Comparison of ENCODE assay signal across 8 cellular contexts in genomic region chr2:172556284-172557033, GRCh38. TPM values are rescaled to one million over a fixed set of nuclear protein-coding genes. Genes with fewer than 3 reads are reported as not detected.
DNase-seq lines count a peak whose midpoint lies in the region; ATAC-seq lines count a peak whose summit lies in the region.

No MANE protein-coding gene starts in this region.

- peak; percentile 62 for DNase-seq in AG20443 (ENCODE audit: low spot score)
- peak; percentile 88 for DNase-seq in NCI-H748 (lab: John Stamatoyannopoulos, UW; ENCODE audit: unreplicated experiment)
- DNase-seq in activated CD8-positive, alpha-beta T cell treated with anti-CD3 and anti-CD28 coated beads, Interleukin-2, amount 10 ng/mL, durations not matched to agents 7 days and 5 days = peak; percentile 82
- DNase-seq in mucosa of gallbladder (ENCODE audit: low spot score) = peak; percentile 54
- DNase-seq in stimulated activated CD8-positive, alpha-beta memory T cell treated with anti-CD3 and anti-CD28 coated beads, Interleukin-4, amount 100 ng/mL, for 48 hours = peak; percentile 79

- H3K4me3 Mint-ChIP-seq in activated CD8-positive, alpha-beta T cell treated with anti-CD3 and anti-CD28 coated beads, Interleukin-2, amount 10 ng/mL, durations not matched to agents 7 days and 5 days = peak overlapping the region; percentile 90

- ATAC-seq in GM18873 (IDR thresholded peaks at IDR 0.05; ENCODE audit: low FRiP score, unreplicated experiment) = peak; percentile 61
- ATAC-seq in HG03103 (IDR thresholded peaks at IDR 0.05; ENCODE audit: low read depth, unreplicated experiment) = peak; percentile 53
- peak; percentile 69 for ATAC-seq in activated CD8-positive, alpha-beta T cell treated with anti-CD3 and anti-CD28 coated beads, Interleukin-2, amount 10 ng/mL, durations not matched to agents 7 days and 5 days

- H3K9ac ChIP-seq in endocrine pancreas (ENCODE audit: control insufficient read depth, insufficient read depth, low read length) = peak overlapping the region; percentile 76

- H3K9me3 Mint-ChIP-seq in activated CD8-positive, alpha-beta T cell treated with anti-CD3 and anti-CD28 coated beads, Interleukin-2, amount 10 ng/mL, durations not matched to agents 7 days and 5 days (ENCODE audit: insufficient read depth) = no peaks in the 10 kb centered on the region

- peaks cover 52% of the 10 kb centered on the region for H3K36me3 Mint-ChIP-seq in activated CD8-positive, alpha-beta T cell treated with anti-CD3 and anti-CD28 coated beads, Interleukin-2, amount 10 ng/mL, durations not matched to agents 7 days and 5 days (ENCODE audit: low read depth)

- peak overlapping the region; percentile 89 for H3K27ac Mint-ChIP-seq in activated CD8-positive, alpha-beta T cell treated with anti-CD3 and anti-CD28 coated beads, Interleukin-2, amount 10 ng/mL, durations not matched to agents 7 days and 5 days

- no peaks in the 10 kb centered on the region for H3K9me3 ChIP-seq in endocrine pancreas (ENCODE audit: control insufficient read depth, low read length)

- peak overlapping the region; percentile 93 for H3K4me3 ChIP-seq in endocrine pancreas (ENCODE audit: control insufficient read depth, insufficient read depth, low read length)

- H3K27me3 Mint-ChIP-seq in activated CD8-positive, alpha-beta T cell treated with anti-CD3 and anti-CD28 coated beads, Interleukin-2, amount 10 ng/mL, durations not matched to agents 7 days and 5 days (ENCODE audit: low read depth) = no peaks in the 10 kb centered on the region

- H3K4me1 Mint-ChIP-seq in activated CD8-positive, alpha-beta T cell treated with anti-CD3 and anti-CD28 coated beads, Interleukin-2, amount 10 ng/mL, durations not matched to agents 7 days and 5 days (ENCODE audit: low read depth) = peaks cover 50% of the 10 kb centered on the region

- no peaks in the 10 kb centered on the region for H3K27me3 ChIP-seq in endocrine pancreas (ENCODE audit: control insufficient read depth, insufficient read depth, low read length)

- H3K4me1 ChIP-seq in endocrine pancreas (ENCODE audit: control insufficient read depth, insufficient read depth, low read length) = peaks cover 7% of the 10 kb centered on the region

- POLR2A ChIA-PET in activated CD8-positive, alpha-beta T cell treated with anti-CD3 and anti-CD28 coated beads, Interleukin-2, amount 10 ng/mL, durations not matched to agents 7 days and 5 days (lab: Charles Lee) = interaction anchor here (1.0 to 2.0 kb wide), 3 partner anchors 60 to 116 kb away, joined by 3 to 13 read pairs (median 3); no protein-coding TSS in a partner anchor

- no peaks in the 10 kb centered on the region for H3K36me3 ChIP-seq in endocrine pancreas (ENCODE audit: control insufficient read depth, insufficient read depth, low read length)

- CTCF ChIA-PET in activated CD8-positive, alpha-beta T cell treated with anti-CD3 and anti-CD28 coated beads, Interleukin-2, amount 10 ng/mL, durations not matched to agents 7 days and 5 days (lab: Charles Lee) = interaction anchor here (0.8 to 1.4 kb wide), 2 partner anchors 61 to 72 kb away, joined by 3 to 5 read pairs; no protein-coding TSS in a partner anchor

RNA-seq across cellular contexts. Expression of gene PDK1, which starts 0.6 kb away (rescaled TPM):
- 10 to 100 TPM; 46.1 to 47.2 TPM for total RNA-seq in activated CD8-positive, alpha-beta T cell treated with anti-CD3 and anti-CD28 coated beads, Interleukin-2, amount 10 ng/mL, durations not matched to agents 7 days and 5 days
- total RNA-seq in mucosa of gallbladder = 17.7 TPM

Comparison
In these comparisons a context has a peak if more than half of its experiments do, and no peak if none do; other contexts are left out.
1. Peak in every context shown above with its lines: DNase-seq, ATAC-seq and H3K4me3 ChIP-seq.